ENCODE assay signal across 1 cellular context in the genomic region with DNA sequence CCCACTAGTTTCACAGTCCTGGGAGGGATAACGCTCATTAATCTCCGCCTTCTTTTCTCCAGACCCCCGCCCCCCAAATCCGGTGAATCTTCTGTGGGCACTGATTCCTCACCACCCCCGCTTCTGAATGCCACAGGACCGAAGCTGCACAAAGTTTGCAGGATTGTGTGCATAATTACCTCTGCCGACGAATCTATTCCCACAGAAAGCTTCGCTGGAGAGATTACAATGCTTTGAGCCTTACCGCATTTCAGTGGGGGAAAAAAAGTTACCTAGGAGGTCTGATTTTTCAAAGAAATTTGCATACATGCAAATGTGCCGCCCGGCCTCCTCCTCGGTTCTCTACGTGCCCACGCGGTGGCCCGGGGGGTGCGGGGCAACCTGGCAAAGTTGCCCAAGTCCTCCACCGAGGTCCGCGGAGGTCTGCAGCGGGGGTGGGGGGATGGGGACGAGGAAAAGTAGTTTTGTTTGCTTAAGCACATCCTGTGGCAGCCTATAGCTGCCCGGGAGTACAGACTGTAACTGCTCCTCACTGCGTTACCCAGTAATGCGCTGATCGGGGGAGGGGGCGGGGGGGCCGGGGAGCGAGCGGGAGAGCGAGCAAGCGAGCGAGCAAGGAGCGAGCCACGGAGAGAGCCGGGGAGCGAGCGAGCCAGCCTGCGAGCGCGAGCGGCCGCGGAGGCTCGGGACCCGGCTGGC.
A peak's percentile ranks its signal among the peaks of the same experiment; 100 is the strongest.
TF ChIP-seq lines count a peak whose summit lies in the region.

No MANE protein-coding gene starts in this region.

TF ChIP-seq in HepG2, 621 proteins besides CTCF, POLR2A, EP300 and RAD21 (continued from another document and continues in another):
- TF ChIP-seq, protein P1, sequence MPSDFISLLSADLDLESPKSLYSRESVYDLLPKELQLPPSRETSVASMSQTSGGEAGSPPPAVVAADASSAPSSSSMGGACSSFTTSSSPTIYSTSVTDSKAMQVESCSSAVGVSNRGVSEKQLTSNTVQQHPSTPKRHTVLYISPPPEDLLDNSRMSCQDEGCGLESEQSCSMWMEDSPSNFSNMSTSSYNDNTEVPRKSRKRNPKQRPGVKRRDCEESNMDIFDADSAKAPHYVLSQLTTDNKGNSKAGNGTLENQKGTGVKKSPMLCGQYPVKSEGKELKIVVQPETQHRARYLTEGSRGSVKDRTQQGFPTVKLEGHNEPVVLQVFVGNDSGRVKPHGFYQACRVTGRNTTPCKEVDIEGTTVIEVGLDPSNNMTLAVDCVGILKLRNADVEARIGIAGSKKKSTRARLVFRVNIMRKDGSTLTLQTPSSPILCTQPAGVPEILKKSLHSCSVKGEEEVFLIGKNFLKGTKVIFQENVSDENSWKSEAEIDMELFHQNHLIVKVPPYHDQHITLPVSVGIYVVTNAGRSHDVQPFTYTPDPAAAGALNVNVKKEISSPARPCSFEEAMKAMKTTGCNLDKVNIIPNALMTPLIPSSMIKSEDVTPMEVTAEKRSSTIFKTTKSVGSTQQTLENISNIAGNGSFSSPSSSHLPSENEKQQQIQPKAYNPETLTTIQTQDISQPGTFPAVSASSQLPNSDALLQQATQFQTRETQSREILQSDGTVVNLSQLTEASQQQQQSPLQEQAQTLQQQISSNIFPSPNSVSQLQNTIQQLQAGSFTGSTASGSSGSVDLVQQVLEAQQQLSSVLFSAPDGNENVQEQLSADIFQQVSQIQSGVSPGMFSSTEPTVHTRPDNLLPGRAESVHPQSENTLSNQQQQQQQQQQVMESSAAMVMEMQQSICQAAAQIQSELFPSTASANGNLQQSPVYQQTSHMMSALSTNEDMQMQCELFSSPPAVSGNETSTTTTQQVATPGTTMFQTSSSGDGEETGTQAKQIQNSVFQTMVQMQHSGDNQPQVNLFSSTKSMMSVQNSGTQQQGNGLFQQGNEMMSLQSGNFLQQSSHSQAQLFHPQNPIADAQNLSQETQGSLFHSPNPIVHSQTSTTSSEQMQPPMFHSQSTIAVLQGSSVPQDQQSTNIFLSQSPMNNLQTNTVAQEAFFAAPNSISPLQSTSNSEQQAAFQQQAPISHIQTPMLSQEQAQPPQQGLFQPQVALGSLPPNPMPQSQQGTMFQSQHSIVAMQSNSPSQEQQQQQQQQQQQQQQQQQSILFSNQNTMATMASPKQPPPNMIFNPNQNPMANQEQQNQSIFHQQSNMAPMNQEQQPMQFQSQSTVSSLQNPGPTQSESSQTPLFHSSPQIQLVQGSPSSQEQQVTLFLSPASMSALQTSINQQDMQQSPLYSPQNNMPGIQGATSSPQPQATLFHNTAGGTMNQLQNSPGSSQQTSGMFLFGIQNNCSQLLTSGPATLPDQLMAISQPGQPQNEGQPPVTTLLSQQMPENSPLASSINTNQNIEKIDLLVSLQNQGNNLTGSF (CRISPR knock-in tag; IDR thresholded peaks at IDR 0.05) = no peak
- TF ChIP-seq HMGXB3 (CRISPR knock-in tag; IDR thresholded peaks at IDR 0.05; ENCODE audit: borderline replicate concordance) (no peak), TCF12 (IDR thresholded peaks at IDR 0.05) (no peak), TCF12 (CRISPR knock-in tag; IDR thresholded peaks at IDR 0.05) (no peak), NFE2 (CRISPR knock-in tag; IDR thresholded peaks at IDR 0.05) (no peak), BATF2 (CRISPR knock-in tag; IDR thresholded peaks at IDR 0.05) (no peak), ZNF441 (CRISPR knock-in tag; IDR thresholded peaks at IDR 0.05; ENCODE audit: borderline replicate concordance) (no peak), SIN3A (IDR thresholded peaks at IDR 0.05; ENCODE audit: borderline replicate concordance, low read depth, low read length) (0 out of 2 replicates have a peak, but pooled peaks have one; percentile 19), HMGA1 (CRISPR knock-in tag; conservative IDR thresholded peaks at IDR 0.05) (no peak), PITX1 (CRISPR knock-in tag; IDR thresholded peaks at IDR 0.05) (peak; percentile 32; the same call in 1 of the 2 replicates), ZNF563 (CRISPR knock-in tag; IDR thresholded peaks at IDR 0.05) (no peak), TARDBP (CRISPR knock-in tag; IDR thresholded peaks at IDR 0.05) (0 out of 2 replicates have a peak, but pooled peaks have one; percentile 13), ZNF451 (CRISPR knock-in tag; IDR thresholded peaks at IDR 0.05) (no peak), NPAS2 (CRISPR knock-in tag; IDR thresholded peaks at IDR 0.05; ENCODE audit: borderline replicate concordance) (no peak), SKI (IDR thresholded peaks at IDR 0.05; ENCODE audit: partially characterized antibody) (peak; percentile 41), DNMT3B (CRISPR knock-in tag; conservative IDR thresholded peaks at IDR 0.05) (no peak), RCOR2 (CRISPR knock-in tag; IDR thresholded peaks at IDR 0.05) (no peak), MYC (CRISPR knock-in tag; IDR thresholded peaks at IDR 0.05; ENCODE audit: borderline replicate concordance) (no peak), NR2F6 (IDR thresholded peaks at IDR 0.05) (no peak), NR2F6 (CRISPR knock-in tag; IDR thresholded peaks at IDR 0.05) (no peak), ZSCAN25 (CRISPR knock-in tag; IDR thresholded peaks at IDR 0.05) (no peak), LBX2 (CRISPR knock-in tag; IDR thresholded peaks at IDR 0.05; ENCODE audit: borderline replicate concordance) (no peak), ZFY (CRISPR knock-in tag; IDR thresholded peaks at IDR 0.05) (no peak), ZNF710 (CRISPR knock-in tag; IDR thresholded peaks at IDR 0.05; ENCODE audit: borderline replicate concordance) (no peak), SP1 (IDR thresholded peaks at IDR 0.05) (no peak), SP1 (CRISPR knock-in tag; IDR thresholded peaks at IDR 0.05) (no peak), HDAC2 (CRISPR knock-in tag; IDR thresholded peaks at IDR 0.05) (0 out of 2 replicates have a peak, but pooled peaks have one; percentile 22), ZBTB21 (CRISPR knock-in tag; IDR thresholded peaks at IDR 0.05) (no peak), TP53 (CRISPR knock-in tag; conservative IDR thresholded peaks at IDR 0.05) (no peak), ZNF235 (CRISPR knock-in tag; IDR thresholded peaks at IDR 0.05; ENCODE audit: borderline replicate concordance) (no peak), ZNF337 (CRISPR knock-in tag; IDR thresholded peaks at IDR 0.05; ENCODE audit: borderline replicate concordance, low read depth) (no peak), GZF1 (CRISPR knock-in tag; IDR thresholded peaks at IDR 0.05) (no peak), ZFX (CRISPR knock-in tag; IDR thresholded peaks at IDR 0.05; ENCODE audit: low read depth) (no peak), ZNF264 (CRISPR knock-in tag; IDR thresholded peaks at IDR 0.05) (no peak), ASH2L (IDR thresholded peaks at IDR 0.05; ENCODE audit: insufficient read length, low read depth, low read length) (peak; percentile 95), ZNF562 (CRISPR knock-in tag; IDR thresholded peaks at IDR 0.05; ENCODE audit: borderline replicate concordance) (no peak), ZNF639 (CRISPR knock-in tag; conservative IDR thresholded peaks at IDR 0.05) (no peak), REPIN1 (CRISPR knock-in tag; IDR thresholded peaks at IDR 0.05; ENCODE audit: borderline replicate concordance, low read depth) (no peak), ZFP90 (CRISPR knock-in tag; IDR thresholded peaks at IDR 0.05; ENCODE audit: borderline replicate concordance) (no peak), ZNF326 (CRISPR knock-in tag; IDR thresholded peaks at IDR 0.05; ENCODE audit: borderline replicate concordance) (no peak), TEAD3 (CRISPR knock-in tag; optimal IDR thresholded peaks at IDR 0.05; ENCODE audit: borderline replicate concordance) (no peak), PLRG1 (conservative IDR thresholded peaks at IDR 0.05) (no peak), AGO1 (IDR thresholded peaks at IDR 0.05; ENCODE audit: low read depth, low read length, poor library complexity, severe bottlenecking) (no peak), ZFYVE20 (CRISPR knock-in tag; IDR thresholded peaks at IDR 0.05; ENCODE audit: borderline replicate concordance, low read depth) (no peak), ZNF83 (CRISPR knock-in tag; IDR thresholded peaks at IDR 0.05; ENCODE audit: borderline replicate concordance) (no peak), PAWR (CRISPR knock-in tag; IDR thresholded peaks at IDR 0.05; ENCODE audit: borderline replicate concordance) (no peak), ZNF552 (CRISPR knock-in tag; IDR thresholded peaks at IDR 0.05; ENCODE audit: borderline replicate concordance) (no peak), ZNF251 (CRISPR knock-in tag; IDR thresholded peaks at IDR 0.05) (no peak), MIXL1 (CRISPR knock-in tag; IDR thresholded peaks at IDR 0.05) (0 out of 2 replicates have a peak, but pooled peaks have one; percentile 8), GATA4 (IDR thresholded peaks at IDR 0.05; ENCODE audit: borderline replicate concordance, low read depth) (no peak), SALL2 (CRISPR knock-in tag; IDR thresholded peaks at IDR 0.05) (no peak)
- TF ChIP-seq, protein P2, sequence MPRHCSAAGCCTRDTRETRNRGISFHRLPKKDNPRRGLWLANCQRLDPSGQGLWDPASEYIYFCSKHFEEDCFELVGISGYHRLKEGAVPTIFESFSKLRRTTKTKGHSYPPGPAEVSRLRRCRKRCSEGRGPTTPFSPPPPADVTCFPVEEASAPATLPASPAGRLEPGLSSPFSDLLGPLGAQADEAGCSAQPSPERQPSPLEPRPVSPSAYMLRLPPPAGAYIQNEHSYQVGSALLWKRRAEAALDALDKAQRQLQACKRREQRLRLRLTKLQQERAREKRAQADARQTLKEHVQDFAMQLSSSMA (CRISPR knock-in tag; IDR thresholded peaks at IDR 0.05) = 0 out of 2 replicates have a peak, but pooled peaks have one; percentile 48
- TF ChIP-seq, protein P3, sequence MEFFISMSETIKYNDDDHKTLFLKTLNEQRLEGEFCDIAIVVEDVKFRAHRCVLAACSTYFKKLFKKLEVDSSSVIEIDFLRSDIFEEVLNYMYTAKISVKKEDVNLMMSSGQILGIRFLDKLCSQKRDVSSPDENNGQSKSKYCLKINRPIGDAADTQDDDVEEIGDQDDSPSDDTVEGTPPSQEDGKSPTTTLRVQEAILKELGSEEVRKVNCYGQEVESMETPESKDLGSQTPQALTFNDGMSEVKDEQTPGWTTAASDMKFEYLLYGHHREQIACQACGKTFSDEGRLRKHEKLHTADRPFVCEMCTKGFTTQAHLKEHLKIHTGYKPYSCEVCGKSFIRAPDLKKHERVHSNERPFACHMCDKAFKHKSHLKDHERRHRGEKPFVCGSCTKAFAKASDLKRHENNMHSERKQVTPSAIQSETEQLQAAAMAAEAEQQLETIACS (CRISPR knock-in tag; IDR thresholded peaks at IDR 0.05) = no peak
